ENCODE assay signal across 14 cellular contexts in the genomic region with DNA sequence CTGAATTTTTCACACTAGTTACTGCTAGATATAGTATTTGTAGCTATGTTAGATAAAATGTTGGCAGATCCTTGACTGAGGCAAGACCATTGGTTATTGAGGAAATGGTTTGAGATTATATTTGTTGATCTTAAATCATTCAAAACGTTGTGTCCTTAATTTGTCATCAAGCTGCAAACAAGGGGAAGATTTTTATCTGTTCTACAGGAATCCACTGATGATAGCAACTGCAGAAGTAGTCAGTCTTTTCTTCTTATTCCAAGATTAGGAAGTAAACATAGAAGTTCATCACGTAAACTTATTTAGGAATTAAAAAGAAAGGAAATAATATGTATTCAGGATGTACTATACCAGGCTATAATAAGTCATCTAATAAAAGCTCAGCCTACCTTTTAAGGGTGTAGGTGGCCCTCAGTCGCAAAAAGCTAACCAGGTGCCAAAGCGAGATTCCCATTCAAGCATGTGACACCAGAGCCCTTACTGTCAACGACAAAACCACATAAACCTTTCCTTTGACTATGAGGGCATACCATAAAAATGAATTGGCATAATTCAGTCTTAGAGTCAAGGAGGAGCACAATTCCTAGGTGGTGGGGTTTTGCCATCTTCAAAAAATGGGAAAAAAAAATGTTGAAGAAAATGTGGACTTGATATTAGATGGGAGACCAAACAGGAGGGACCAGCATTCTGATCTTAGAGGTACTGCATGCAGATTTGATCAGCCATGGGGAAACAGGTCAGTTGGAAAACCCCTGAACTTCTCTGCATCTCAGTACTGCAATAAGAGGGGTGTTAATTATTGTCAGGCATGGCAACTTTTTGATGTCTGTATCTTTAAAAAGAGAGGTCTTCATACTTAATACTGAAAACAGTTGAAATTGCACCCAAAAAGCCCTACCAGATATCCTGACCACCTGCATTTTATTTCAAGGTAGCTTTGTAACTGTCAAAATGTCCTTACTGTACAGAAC.
DNase-seq lines count a peak whose midpoint lies in the region; ATAC-seq, FAIRE-seq and TF ChIP-seq lines count a peak whose summit lies in the region.
"Had no signal": no experiment of that assay in that cellular context is flagged by ENCODE, and none has a peak within 500 bp of the region (broad histone marks: within the 10 kb centered on the region; RNA-seq: fewer than 3 reads in every experiment).

No MANE protein-coding gene starts in this region.

- no TSS peak for BruUV-seq in GM12878 (replicated peaks; lab: Mats Ljungman, UMichigan)

- TF ChIP-seq EP300 in GM12878 (IDR thresholded peaks at IDR 0.05; ENCODE audit: borderline replicate concordance in 1 of 2, control insufficient read depth in 1 of 2, low read depth in 2 of 2, low read length in 2 of 2), result peak in 1 of 2 experiments; percentile 14; a peak in 1 of 4 replicates

- in situ Hi-C loops in GM12878 (cut with MboI), result no loop called here

- TF ChIP-seq CTCF in GM12878 (IDR thresholded peaks at IDR 0.05 in 2 of 3, conservative IDR thresholded peaks at IDR 0.05 in 1 of 3; ENCODE audit: control insufficient read depth in 2 of 3, extremely low read depth in 1 of 3, insufficient read depth in 1 of 3, low read depth in 3 of 3, low read length in 3 of 3), result no peak
- no peak for TF ChIP-seq CTCF in adrenal gland (IDR thresholded peaks at IDR 0.05)

- H3K4me1 Mint-ChIP-seq in activated T-helper 2 cell treated with anti-CD3 and anti-CD28 coated beads, Interferon-gamma antibody, Interleukin-2, Interleukin-4, amounts not matched to agents 10 μg/mL and 5 μg/mL and 100 μg/mL, durations not matched to agents 14 hours and 24 hours and 36 hours (ENCODE audit: low read depth), result no peaks in the 10 kb centered on the region

- H3K36me3 ChIP-seq in GM12878 (ENCODE audit: control insufficient read depth in 2 of 2, insufficient read depth in 2 of 2, low read length in 1 of 2) (peaks cover 0 to 2% of the 10 kb centered on the region in 2 experiments; a peak in 1 of 4 replicates), adrenal gland (replicated peaks in 1 of 2) (no peaks in the 10 kb centered on the region)
- H3K36me3 ChIP-seq: neutrophil had no signal

- intact Hi-C loops in GM12878 (cut with micrococcal nuclease; ENCODE audit: unreplicated experiment) (loop anchor here (5.0 kb wide), 4 partner anchors 59 to 391 kb away; partner anchors contain the start of genes UBE2E1 and UBE2E2), adrenal gland (cut with DNase I) (no loop called here)
- intact Hi-C loops in activated T-helper 2 cell treated with anti-CD3 and anti-CD28 coated beads, Interferon-gamma antibody, Interleukin-2, Interleukin-4, amounts not matched to agents 10 μg/mL and 5 μg/mL and 100 μg/mL, durations not matched to agents 14 hours and 24 hours and 36 hours (cut with micrococcal nuclease), result no loop called here

- ATAC-seq in GM18868 (IDR thresholded peaks at IDR 0.05; ENCODE audit: unreplicated experiment), result peak; percentile 47
- peak; percentile 47 for ATAC-seq in GM21447 (IDR thresholded peaks at IDR 0.05; ENCODE audit: unreplicated experiment)
- peak; percentile 61 for ATAC-seq in HG03108 (IDR thresholded peaks at IDR 0.05; ENCODE audit: unreplicated experiment)
- ATAC-seq in GM12878, result peak; percentile 84

- TF ChIP-seq RAD21 in GM12878 (IDR thresholded peaks at IDR 0.05; ENCODE audit: insufficient read depth, low read depth, low read length), result no peak

- no peaks in the 10 kb centered on the region for H3K79me2 ChIP-seq in GM12878 (ENCODE audit: control insufficient read depth, insufficient read depth, low read length)

- H3K27ac Mint-ChIP-seq in activated T-helper 2 cell treated with anti-CD3 and anti-CD28 coated beads, Interferon-gamma antibody, Interleukin-2, Interleukin-4, amounts not matched to agents 10 μg/mL and 5 μg/mL and 100 μg/mL, durations not matched to agents 14 hours and 24 hours and 36 hours, result no peak overlapping the region
- H3K27ac Mint-ChIP-seq: CD4-positive, alpha-beta T cell had no signal

- RAD21 ChIA-PET in GM12878 (lab: Charles Lee; ENCODE audit: unreplicated experiment), result interaction anchor here (0.7 to 3.6 kb wide), 26 partner anchors 13 to 405 kb away, joined by 3 to 27 read pairs (median 4); partner anchors contain the start of genes NKIRAS1 and RPL15

- FAIRE-seq in GM12878 (lab: Jason Lieb, UNC), result peak; percentile 52

- no peaks in the 10 kb centered on the region for H4K20me1 ChIP-seq in GM12878 (ENCODE audit: control insufficient read depth, insufficient read depth)

- POLR2A ChIA-PET in GM12878 (lab: Charles Lee), result interaction anchor here (0.6 to 1.7 kb wide), 7 partner anchors 55 to 553 kb away, joined by 3 to 12 read pairs (median 3); no protein-coding TSS in a partner anchor

- H3K27ac ChIP-seq in GM12878 (ENCODE audit: control insufficient read depth, insufficient read depth) (0 out of 2 replicates have a peak overlapping the region, but pooled peaks have one; percentile 9), adrenal gland (no peak overlapping the region)
- H3K27ac ChIP-seq: neutrophil, skin epidermis had no signal

- WGBS in GM12878 (ENCODE audit: insufficient coverage, insufficient replicate concordance, low lambda C conversion rate, missing lambda C conversion rate), result 25% methylated on average over 5 of the region's 5 CpGs
- WGBS in adrenal gland, 4 donors, result 72 to 81% (median 75%) methylated on average over 5 of the region's 5 CpGs

- no peaks in the 10 kb centered on the region for H3K9me3 Mint-ChIP-seq in activated T-helper 2 cell treated with anti-CD3 and anti-CD28 coated beads, Interferon-gamma antibody, Interleukin-2, Interleukin-4, amounts not matched to agents 10 μg/mL and 5 μg/mL and 100 μg/mL, durations not matched to agents 14 hours and 24 hours and 36 hours

- CTCF ChIA-PET in GM12878 (lab: Yijun Ruan, JAX), result interaction anchor here (0.7 to 2.4 kb wide), 10 partner anchors 20 to 422 kb away, joined by 3 to 14 read pairs (median 3); no protein-coding TSS in a partner anchor

- peak overlapping the region; percentile 12; the same call in 1 of the 2 replicates for H3K4me2 ChIP-seq in GM12878 (ENCODE audit: control insufficient read depth, insufficient read depth)

- H2AFZ ChIP-seq in GM12878 (ENCODE audit: control insufficient read depth, low read depth, low read length), result no peak overlapping the region

- H3K36me3 Mint-ChIP-seq in activated T-helper 2 cell treated with anti-CD3 and anti-CD28 coated beads, Interferon-gamma antibody, Interleukin-2, Interleukin-4, amounts not matched to agents 10 μg/mL and 5 μg/mL and 100 μg/mL, durations not matched to agents 14 hours and 24 hours and 36 hours (ENCODE audit: low read depth), result no peaks in the 10 kb centered on the region

- no peak overlapping the region for H3K9ac ChIP-seq in GM12878 (ENCODE audit: control insufficient read depth, insufficient read depth, low read length)

- H3K27me3 Mint-ChIP-seq in activated T-helper 2 cell treated with anti-CD3 and anti-CD28 coated beads, Interferon-gamma antibody, Interleukin-2, Interleukin-4, amounts not matched to agents 10 μg/mL and 5 μg/mL and 100 μg/mL, durations not matched to agents 14 hours and 24 hours and 36 hours (ENCODE audit: low read depth), result no peaks in the 10 kb centered on the region
- H3K27me3 Mint-ChIP-seq: CD4-positive, alpha-beta T cell had no signal

- no peak overlapping the region for H3K4me3 Mint-ChIP-seq in activated T-helper 2 cell treated with anti-CD3 and anti-CD28 coated beads, Interferon-gamma antibody, Interleukin-2, Interleukin-4, amounts not matched to agents 10 μg/mL and 5 μg/mL and 100 μg/mL, durations not matched to agents 14 hours and 24 hours and 36 hours (ENCODE audit: low read depth)
- H3K4me3 Mint-ChIP-seq: CD4-positive, alpha-beta T cell had no signal

- peaks cover 1% of the 10 kb centered on the region; the same call in 2 of the 3 replicates for H3K9me3 ChIP-seq in GM12878 (replicated peaks; ENCODE audit: control insufficient read depth, insufficient read depth, low read length)
- no peaks in the 10 kb centered on the region for H3K9me3 ChIP-seq in adrenal gland (replicated peaks in 1 of 3)
- H3K9me3 ChIP-seq: neutrophil had no signal

- TF ChIP-seq POLR2A in GM12878 (IDR thresholded peaks at IDR 0.05; ENCODE audit: low read depth, low read length) (no peak), adrenal gland (IDR thresholded peaks at IDR 0.05) (no peak), erythroblast (IDR thresholded peaks at IDR 0.05; ENCODE audit: low read length) (no peak)

- H3K4me1 ChIP-seq in GM12878 (ENCODE audit: control insufficient read depth, insufficient read depth, low read length), result peaks cover 37% of the 10 kb centered on the region
- no peaks in the 10 kb centered on the region for H3K4me1 ChIP-seq in adrenal gland (replicated peaks in 1 of 2)

- no peak overlapping the region for H3K4me3 ChIP-seq in GM12878
- H3K4me3 ChIP-seq in adrenal gland, result no peak overlapping the region
- H3K4me3 ChIP-seq: skin epidermis had no signal

- SMC1A ChIA-PET in GM12878 (lab: Charles Lee; ENCODE audit: uncharacterized antibody, unreplicated experiment), result interaction anchor here (0.6 to 4.0 kb wide), 47 partner anchors 10 to 1471 kb away, joined by 3 to 24 read pairs (median 3); no protein-coding TSS in a partner anchor

- DNase-seq in GM12878 (ENCODE audit: low read depth, low spot score), result peak; percentile 47
- no peak for DNase-seq in adrenal gland
- DNase-seq in DMS53 treated with DMSO at 0.1 percent for 48 hours (lab: John Stamatoyannopoulos, UW; ENCODE audit: unreplicated experiment), result no peak
- DNase-seq in erythroblast (lab: John Stamatoyannopoulos, UW), result no peak
- DNase-seq in activated T-helper 2 cell treated with anti-CD3 and anti-CD28 coated beads, Interferon-gamma antibody, Interleukin-2, Interleukin-4, amounts not matched to agents 10 μg/mL and 5 μg/mL and 100 μg/mL, durations not matched to agents 14 hours and 24 hours and 36 hours (ENCODE audit: low spot score), result no peak
- DNase-seq: CD4-positive, alpha-beta T cell; GDM1; KG1; SHP77 had no signal

- H3K27me3 ChIP-seq in GM12878 (replicated peaks in 1 of 2; ENCODE audit: control insufficient read depth in 2 of 2, insufficient read depth in 2 of 2, low read length in 1 of 2), result no peaks in the 10 kb centered on the region
- no peaks in the 10 kb centered on the region for H3K27me3 ChIP-seq in adrenal gland
- H3K27me3 ChIP-seq: neutrophil had no signal

TF ChIP-seq in GM12878, 131 proteins besides CTCF, POLR2A, EP300 and RAD21 (continues in another document):
- peak; percentile 8 to 50; a peak in 1 of 4 replicates for TF ChIP-seq BHLHE40 (IDR thresholded peaks at IDR 0.05; ENCODE audit: borderline replicate concordance in 1 of 2, low read depth in 2 of 2, low read length in 1 of 2)
